1 cellular context compared by ENCODE assay signal in genomic region chr11:75174348-75174747, GRCh38.
TF ChIP-seq lines count a peak whose summit lies in the region.

No MANE protein-coding gene starts in this region.

TF ChIP-seq in H1, 55 proteins besides CTCF, POLR2A, EP300 and RAD21:
- TF ChIP-seq KDM4A (IDR thresholded peaks at IDR 0.05; ENCODE audit: low read depth, low read length, severe bottlenecking) (no peak), KDM1A (IDR thresholded peaks at IDR 0.05; ENCODE audit: borderline replicate concordance, low read length) (no peak), HDAC2 (IDR thresholded peaks at IDR 0.05; ENCODE audit: borderline replicate concordance in 1 of 2, low read depth in 2 of 2, low read length in 2 of 2) (no peak), TAF1 (IDR thresholded peaks at IDR 0.05; ENCODE audit: low read depth, low read length) (no peak), FOSL1 (IDR thresholded peaks at IDR 0.05; ENCODE audit: insufficient read depth, low read depth, low read length) (no peak), TEAD4 (IDR thresholded peaks at IDR 0.05; ENCODE audit: low read depth, low read length) (no peak), CTBP2 (IDR thresholded peaks at IDR 0.05; ENCODE audit: borderline replicate concordance, insufficient read depth, insufficient read length, low read length) (no peak), RFX5 (IDR thresholded peaks at IDR 0.05; ENCODE audit: borderline replicate concordance, low read depth, low read length) (no peak), EZH2 (IDR thresholded peaks at IDR 0.05; ENCODE audit: low read depth, low read length, severe bottlenecking) (no peak), RBBP5 (IDR thresholded peaks at IDR 0.05; ENCODE audit: borderline replicate concordance, low read depth, low read length) (no peak), TAF7 (optimal IDR thresholded peaks at IDR 0.05; ENCODE audit: borderline replicate concordance, low read depth, low read length) (no peak), MAX (IDR thresholded peaks at IDR 0.05) (no peak), SIX5 (IDR thresholded peaks at IDR 0.05; ENCODE audit: low read depth, low read length) (no peak), ASH2L (IDR thresholded peaks at IDR 0.05; ENCODE audit: low read length) (no peak), POU5F1 (IDR thresholded peaks at IDR 0.05; ENCODE audit: low read depth, low read length) (no peak), SP1 (IDR thresholded peaks at IDR 0.05; ENCODE audit: low read depth, low read length) (no peak), CHD2 (IDR thresholded peaks at IDR 0.05; ENCODE audit: low read length) (no peak), SIN3A (conservative IDR thresholded peaks at IDR 0.05 in 1 of 2, IDR thresholded peaks at IDR 0.05 in 1 of 2; ENCODE audit: low read depth in 1 of 2, low read length in 2 of 2) (no peak), BRCA1 (IDR thresholded peaks at IDR 0.05; ENCODE audit: low read depth, low read length) (no peak), CEBPB (IDR thresholded peaks at IDR 0.05; ENCODE audit: low read depth, low read length) (no peak)
